Comparison of ENCODE assay signal across 8 cellular contexts in the genomic region with DNA sequence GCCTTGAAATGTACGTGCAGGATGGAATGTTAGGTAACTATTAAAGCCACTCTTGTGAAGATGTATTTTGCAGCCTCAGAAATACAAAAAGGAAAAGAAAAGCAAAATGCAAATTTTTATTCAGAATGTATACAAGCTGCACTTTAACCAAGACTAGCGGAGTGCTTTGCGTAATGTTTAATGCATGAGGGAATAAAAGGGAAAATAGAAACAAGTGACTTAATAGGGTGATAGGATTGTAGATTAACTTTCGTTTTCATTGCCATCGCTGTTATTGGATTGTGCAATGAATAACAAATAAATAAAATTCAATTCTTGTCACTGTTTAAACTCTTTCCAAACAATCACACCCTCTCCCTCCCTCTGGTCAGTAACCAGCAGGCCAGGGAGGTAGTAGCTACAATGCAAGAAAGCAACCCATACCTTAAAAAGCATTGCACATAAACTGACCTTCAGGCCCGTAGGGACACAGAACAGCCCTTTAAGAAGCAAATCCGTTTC. TPM values are rescaled to one million over a fixed set of nuclear protein-coding genes. Genes with fewer than 3 reads are reported as not detected.
DNase-seq lines count a peak whose midpoint lies in the region; TF ChIP-seq lines count a peak whose summit lies in the region.

No MANE protein-coding gene starts in this region.

- H3K9ac ChIP-seq in HUES6 (ENCODE audit: low read length), result peak overlapping the region; percentile 77

- peak overlapping the region; percentile 90 to 99 (median 94) for H3K4me3 Mint-ChIP-seq in CD4-positive, alpha-beta memory T cell
- peak overlapping the region; percentile 94 to 99 (median 98) for H3K4me3 Mint-ChIP-seq in brain

- H3K9me3 ChIP-seq in CD4-positive, alpha-beta memory T cell (ENCODE audit: control insufficient read depth in 1 of 2, low read length in 2 of 2), result no peaks in the 10 kb centered on the region
- H3K9me3 ChIP-seq in HUES6 (ENCODE audit: control insufficient read depth, insufficient read depth, low read depth, low read length) (no peaks in the 10 kb centered on the region), mesodermal cell (ENCODE audit: control insufficient read depth, low read length) (no peaks in the 10 kb centered on the region)

- peak overlapping the region; percentile 97 for H3K27ac ChIP-seq in CD4-positive, alpha-beta memory T cell (ENCODE audit: low read depth, low read length)
- H3K27ac ChIP-seq in HUES6 (ENCODE audit: low read depth, low read length) (no peak overlapping the region), mesodermal cell (ENCODE audit: low read depth, low read length, severe bottlenecking) (no peak overlapping the region)

- H3K27ac Mint-ChIP-seq in CD4-positive, alpha-beta memory T cell, result peak overlapping the region; percentile 85 to 99 (median 96)
- H3K27ac Mint-ChIP-seq in brain, result peak overlapping the region; percentile 95 to 98 (median 97)

- intact Hi-C loops in CD4-positive, alpha-beta memory T cell (cut with micrococcal nuclease), result loop anchor here (1.0 to 10.0 kb wide), 4 partner anchors 52 to 420 kb away; a partner anchor contains a TSS

- peaks cover 0 to 3% (median 0%) of the 10 kb centered on the region in 8 donors for H3K9me3 Mint-ChIP-seq in CD4-positive, alpha-beta memory T cell
- peaks cover 0 to 2% (median 0%) of the 10 kb centered on the region in 5 experiments for H3K9me3 Mint-ChIP-seq in brain

- H3K4me1 Mint-ChIP-seq in CD4-positive, alpha-beta memory T cell, result peaks cover 24 to 46% (median 37%) of the 10 kb centered on the region in 4 donors
- H3K4me1 Mint-ChIP-seq in brain, result peaks cover 44% of the 10 kb centered on the region

- peaks cover 41% of the 10 kb centered on the region for H3K4me1 ChIP-seq in CD4-positive, alpha-beta memory T cell (ENCODE audit: insufficient read depth, low read length)
- H3K4me1 ChIP-seq in HUES6 (ENCODE audit: control insufficient read depth, insufficient read depth, low read length) (peaks cover 13% of the 10 kb centered on the region), mesodermal cell (ENCODE audit: control insufficient read depth, insufficient read depth, low read length, poor library complexity, severe bottlenecking) (peaks cover 6% of the 10 kb centered on the region)

- H3K36me3 Mint-ChIP-seq in CD4-positive, alpha-beta memory T cell, result peaks cover 0 to 20% of the 10 kb centered on the region in 2 donors
- peaks cover 17% of the 10 kb centered on the region for H3K36me3 Mint-ChIP-seq in brain

- H3K36me3 ChIP-seq in CD4-positive, alpha-beta memory T cell (ENCODE audit: insufficient read depth, low read length), result no peaks in the 10 kb centered on the region
- H3K36me3 ChIP-seq in HUES6 (ENCODE audit: control insufficient read depth, insufficient read depth, low read length), result no peaks in the 10 kb centered on the region
- peaks cover 3% of the 10 kb centered on the region for H3K36me3 ChIP-seq in mesodermal cell (ENCODE audit: control insufficient read depth, insufficient read depth, low read length)

- WGBS in mesodermal cell (ENCODE audit: insufficient coverage in 2 of 2), 2 experiments, result 20 to 83% methylated on average over 1 to 5 of the region's 7 CpGs

- no peaks in the 10 kb centered on the region for H3K27me3 ChIP-seq in CD4-positive, alpha-beta memory T cell (ENCODE audit: insufficient read depth, low read length)
- no peaks in the 10 kb centered on the region for H3K27me3 ChIP-seq in HUES6 (ENCODE audit: control insufficient read depth, insufficient read depth, low read length)

- DNase-seq in CD4-positive, alpha-beta memory T cell, result no peak
- no peak for DNase-seq in NCI-H2171 treated with DMSO at 0.1 percent for 48 hours (lab: John Stamatoyannopoulos, UW)
- no peak for DNase-seq in stimulated activated CD4-positive, alpha-beta T cell treated with anti-CD3 and anti-CD28 coated beads, Interleukin-12 subunit alpha, Interleukin-12 subunit beta, amount 100 ng/mL, for 4 hours
- DNase-seq in activated CD4-positive, CD25-positive, alpha-beta regulatory T cell treated with anti-CD3 and anti-CD28 coated beads, Interleukin-2, amount 50 U/mL, for 72 hours, result no peak
- no peak for DNase-seq in NCI-H748 (lab: John Stamatoyannopoulos, UW; ENCODE audit: unreplicated experiment)

- POLR2A ChIA-PET in CD4-positive, alpha-beta memory T cell (lab: Charles Lee; ENCODE audit: partially characterized antibody), result interaction anchor here (0.9 to 6.7 kb wide), 5 partner anchors 45 to 116 kb away, joined by 3 to 124 read pairs (median 5); no protein-coding TSS in a partner anchor

- H3K4me3 ChIP-seq in CD4-positive, alpha-beta memory T cell (ENCODE audit: low read length in 2 of 2), result peak overlapping the region; percentile 68 to 90
- H3K4me3 ChIP-seq in HUES6 (ENCODE audit: low read depth, low read length), result peak overlapping the region; percentile 99
- H3K4me3 ChIP-seq in mesodermal cell (ENCODE audit: extremely low read depth, insufficient read depth, low read length, poor library complexity, severe bottlenecking), result peak overlapping the region; percentile 86

- CTCF ChIA-PET in CD4-positive, alpha-beta memory T cell (lab: Charles Lee; ENCODE audit: partially characterized antibody), result interaction anchor here (0.6 to 1.3 kb wide), 3 partner anchors 9 to 750 kb away, joined by 3 to 6 read pairs (median 4); no protein-coding TSS in a partner anchor

- no peaks in the 10 kb centered on the region for H3K27me3 Mint-ChIP-seq in CD4-positive, alpha-beta memory T cell
- H3K27me3 Mint-ChIP-seq in brain, result peaks cover 6% of the 10 kb centered on the region

- no peak for TF ChIP-seq CTCF in brain (conservative IDR thresholded peaks at IDR 0.05)

RNA-seq across cellular contexts. Expression of a gene that starts 0.6 kb away (rescaled TPM):
- 10 to 100 TPM; 63.2 to 73.1 TPM for total RNA-seq in CD4-positive, alpha-beta memory T cell
- 10 to 100 TPM; 21.7 to 38.3 TPM for polyA plus RNA-seq in CD4-positive, alpha-beta memory T cell
- 9.8 TPM for polyA plus RNA-seq in brain (ENCODE audit: insufficient read depth, low read depth, low replicate concordance)
- 86.4 TPM for polyA plus RNA-seq in mesodermal cell (2013, experiment 1 of 2)
- 88.6 TPM for polyA plus RNA-seq in mesodermal cell (2013, experiment 2 of 2)
